Comparison of ENCODE assay signal across 9 cellular contexts in the genomic region with DNA sequence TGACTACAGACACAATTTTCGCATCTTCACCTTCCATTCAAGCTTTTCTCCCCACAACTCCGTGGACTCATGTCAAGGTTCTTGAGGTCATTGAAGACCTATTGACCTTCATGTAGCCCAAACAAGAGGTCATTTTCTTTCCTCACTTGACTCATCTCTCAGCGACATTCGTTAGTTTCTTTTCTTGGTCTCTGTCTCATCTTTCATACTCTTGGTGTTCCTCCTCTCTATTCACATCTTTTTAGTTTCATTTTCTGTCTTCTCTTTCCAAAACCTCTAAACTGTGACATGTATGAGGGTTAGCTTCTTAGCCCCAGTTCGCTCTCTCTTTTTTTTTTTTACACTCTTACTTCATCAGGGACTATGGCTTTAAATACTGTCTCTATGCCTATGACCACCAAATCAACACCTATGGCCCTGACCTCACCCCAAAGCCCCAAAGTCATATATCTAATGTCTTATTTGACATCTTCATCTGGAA.
DNase-seq lines count a peak whose midpoint lies in the region; ATAC-seq lines count a peak whose summit lies in the region.
"Had no signal": no experiment of that assay in that cellular context is flagged by ENCODE, and none has a peak within 500 bp of the region (broad histone marks: within the 10 kb centered on the region; RNA-seq: fewer than 3 reads in every experiment).

No MANE protein-coding gene starts in this region.

- peak; percentile 23 to 33 (median 24) for DNase-seq in effector memory CD8-positive, alpha-beta T cell
- DNase-seq in SW480 (ENCODE audit: low spot score) (no peak), 8988T (no peak), GOT3 (lab: John Stamatoyannopoulos, UW) (no peak), DMS53 treated with DMSO at 0.1 percent for 48 hours (lab: John Stamatoyannopoulos, UW; ENCODE audit: unreplicated experiment) (no peak)
- DNase-seq: mesenchymal stem cell had no signal

- H3K27me3 Mint-ChIP-seq in effector memory CD8-positive, alpha-beta T cell: no peaks in the 10 kb centered on the region

- peaks cover 4% of the 10 kb centered on the region for H3K36me3 Mint-ChIP-seq in effector memory CD8-positive, alpha-beta T cell (ENCODE audit: insufficient read depth)

- peak overlapping the region; percentile 53 to 73 for H3K4me3 Mint-ChIP-seq in effector memory CD8-positive, alpha-beta T cell

- ATAC-seq in GM18519 (IDR thresholded peaks at IDR 0.05; ENCODE audit: low FRiP score, unreplicated experiment) (peak; percentile 97), GM21528 (IDR thresholded peaks at IDR 0.05; ENCODE audit: low FRiP score, unreplicated experiment) (peak; percentile 97), HG03442 (IDR thresholded peaks at IDR 0.05; ENCODE audit: unreplicated experiment) (peak; percentile 98)
- peak; percentile 95 for ATAC-seq in effector memory CD8-positive, alpha-beta T cell (replicated peaks)

- peaks cover 10 to 13% of the 10 kb centered on the region in 2 donors for H3K4me1 Mint-ChIP-seq in effector memory CD8-positive, alpha-beta T cell (ENCODE audit: low read depth in 2 of 2)

- peaks cover 3 to 5% of the 10 kb centered on the region in 2 donors for H3K9me3 Mint-ChIP-seq in effector memory CD8-positive, alpha-beta T cell

- peak overlapping the region; percentile 53 to 94 for H3K27ac Mint-ChIP-seq in effector memory CD8-positive, alpha-beta T cell

Comparison
In these comparisons a context has a peak if more than half of its experiments do, and no peak if none do; other contexts are left out.
1. DNase-seq: peak in effector memory CD8-positive, alpha-beta T cell (3 of 3); none in SW480 (single experiment), 8988T (single experiment), GOT3 (single experiment) and DMS53 treated with DMSO at 0.1 percent for 48 hours (single experiment).
2. Peak in every context shown above with its lines, with median percentiles within 50 percentile points of each other: ATAC-seq.